In the genomic region with DNA sequence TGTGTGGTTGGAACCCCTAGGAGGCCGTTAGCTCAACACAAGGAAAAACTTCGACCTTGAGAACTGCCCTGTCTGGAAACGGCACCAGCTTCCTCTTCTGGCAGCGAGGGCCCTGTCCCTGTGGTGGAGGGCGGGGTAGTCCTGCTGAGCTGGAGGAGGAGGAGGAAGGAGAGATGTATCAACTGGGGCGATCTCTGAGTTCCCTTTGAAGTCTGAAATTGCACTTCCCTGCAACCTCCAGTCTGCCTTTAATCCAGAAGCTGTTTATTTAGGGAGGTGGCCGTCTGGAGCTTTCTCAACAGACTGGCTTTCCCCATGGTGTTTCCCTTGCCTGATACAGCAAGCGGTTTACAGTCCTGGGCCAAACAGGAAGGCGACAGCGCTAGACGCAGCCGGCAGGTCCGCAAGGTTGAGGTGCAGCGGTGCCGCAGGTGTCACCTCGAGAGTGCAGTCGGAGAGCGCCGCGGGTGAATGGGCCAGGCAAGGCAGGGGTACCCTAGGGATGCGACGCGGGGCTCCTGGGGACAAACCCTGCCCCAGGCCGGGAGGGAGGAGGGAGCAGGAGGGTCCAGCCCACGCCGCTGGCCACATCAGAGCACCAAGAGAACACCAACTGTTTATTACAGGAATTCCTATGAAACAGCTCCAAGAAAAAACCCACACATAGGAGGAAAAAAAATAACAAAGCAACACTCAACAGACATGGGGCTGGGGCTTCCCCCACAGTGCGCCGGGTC, we compare ENCODE assay signal across 8 cellular contexts. TPM values are rescaled to one million over a fixed set of nuclear protein-coding genes. Genes with fewer than 3 reads are reported as not detected.
DNase-seq lines count a peak whose midpoint lies in the region; ATAC-seq, FAIRE-seq and TF ChIP-seq lines count a peak whose summit lies in the region.

No MANE protein-coding gene starts in this region.

- TF ChIP-seq POLR2A in A549 (IDR thresholded peaks at IDR 0.05; ENCODE audit: low read length), result peak; percentile 24; the same call in 1 of the 2 replicates

- peaks cover 73% of the 10 kb centered on the region for H3K4me1 ChIP-seq in A549

- H3K4me3 ChIP-seq in A549 (peak overlapping the region; percentile 40), GM12865 (ENCODE audit: low read depth, low read length) (peak overlapping the region; percentile 40), iPS-11a (ENCODE audit: low read depth, low read length) (peak overlapping the region; percentile 20), skeletal muscle cell (ENCODE audit: low read depth, low read length) (peak overlapping the region; percentile 39)

- peak; percentile 39 for FAIRE-seq in A549 (lab: Jason Lieb, UNC)
- peak; percentile 76 for FAIRE-seq in RCC 7860 (lab: Jason Lieb, UNC)

- 10% methylated on average over 12 of the region's 28 CpGs for WGBS in A549 (ENCODE audit: missing lambda C conversion rate)

- ATAC-seq in A549, result peak; percentile 37 to 64

- peak overlapping the region; percentile 90 for H3K4me2 ChIP-seq in A549

- TF ChIP-seq RAD21 in A549 (conservative IDR thresholded peaks at IDR 0.05 in 1 of 2, IDR thresholded peaks at IDR 0.05 in 1 of 2), result peak; percentile 20 to 34; a peak in 1 of 5 replicates

- peak overlapping the region; percentile 92 to 95 for H3K27ac ChIP-seq in A549

- H3K9me3 ChIP-seq in A549, result no peaks in the 10 kb centered on the region

- DNase-seq in A549 (ENCODE audit: low read depth in 1 of 2, low spot score in 1 of 2), result peak; percentile 78 to 90
- DNase-seq in GM12865 (ENCODE audit: low read depth), result peak; percentile 42
- peak; percentile 87 for DNase-seq in RCC 7860 (ENCODE audit: low spot score)
- DNase-seq in astrocyte of the hippocampus (ENCODE audit: low read depth, low spot score), result peak; percentile 83
- DNase-seq in skeletal muscle cell (ENCODE audit: low read depth), result no peak
- no peak for DNase-seq in NK-92 (lab: John Stamatoyannopoulos, UW; ENCODE audit: unreplicated experiment)
- DNase-seq in NCI-H345 treated with DMSO at 0.1 percent for 48 hours (lab: John Stamatoyannopoulos, UW; ENCODE audit: unreplicated experiment), result no peak

- POLR2A ChIA-PET in A549 (lab: Yijun Ruan, JAX), result interaction anchor here (0.6 to 4.6 kb wide), 20 partner anchors 8 to 770 kb away, joined by 3 to 44 read pairs (median 12); a partner anchor contains a TSS

- TF ChIP-seq EP300 in A549 (IDR thresholded peaks at IDR 0.05), result peak; percentile 68 to 88; a peak in 4 of 5 replicates

- TF ChIP-seq CTCF in A549 (IDR thresholded peaks at IDR 0.05), result no peak
- TF ChIP-seq CTCF in GM12865 (IDR thresholded peaks at IDR 0.05; ENCODE audit: insufficient read depth, low read depth, low read length, missing control alignments), result no peak

- CTCF ChIA-PET in A549 (lab: Yijun Ruan, JAX), result interaction anchor here (0.9 to 48.7 kb wide), 16 partner anchors 10 to 252 kb away, joined by 3 to 1377 read pairs (median 43); a partner anchor contains a TSS

TF ChIP-seq in A549, 52 proteins besides CTCF, POLR2A, EP300 and RAD21:
- TF ChIP-seq BHLHE40 (IDR thresholded peaks at IDR 0.05; ENCODE audit: low read depth, low read length) (no peak), JUN (IDR thresholded peaks at IDR 0.05) (peak; percentile 66 to 81; a peak in 3 of 5 replicates), ESRRA (IDR thresholded peaks at IDR 0.05; ENCODE audit: borderline replicate concordance, low read length) (0 out of 2 replicates have a peak, but pooled peaks have one; percentile 57), CEBPB (IDR thresholded peaks at IDR 0.05) (peak; percentile 66 to 76), EHF (CRISPR knock-in tag; IDR thresholded peaks at IDR 0.05) (peak; percentile 44; the same call in 1 of the 2 replicates), SMC3 (IDR thresholded peaks at IDR 0.05) (peak; percentile 40; the same call in 2 of the 3 replicates), CHD4 (IDR thresholded peaks at IDR 0.05; ENCODE audit: borderline replicate concordance) (no peak), GATA3 (IDR thresholded peaks at IDR 0.05; ENCODE audit: borderline replicate concordance) (peak; percentile 92)
- TF ChIP-seq, protein P1, sequence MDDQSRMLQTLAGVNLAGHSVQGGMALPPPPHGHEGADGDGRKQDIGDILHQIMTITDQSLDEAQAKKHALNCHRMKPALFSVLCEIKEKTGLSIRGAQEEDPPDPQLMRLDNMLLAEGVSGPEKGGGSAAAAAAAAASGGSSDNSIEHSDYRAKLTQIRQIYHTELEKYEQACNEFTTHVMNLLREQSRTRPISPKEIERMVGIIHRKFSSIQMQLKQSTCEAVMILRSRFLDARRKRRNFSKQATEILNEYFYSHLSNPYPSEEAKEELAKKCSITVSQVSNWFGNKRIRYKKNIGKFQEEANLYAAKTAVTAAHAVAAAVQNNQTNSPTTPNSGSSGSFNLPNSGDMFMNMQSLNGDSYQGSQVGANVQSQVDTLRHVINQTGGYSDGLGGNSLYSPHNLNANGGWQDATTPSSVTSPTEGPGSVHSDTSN (IDR thresholded peaks at IDR 0.05), result 0 out of 2 replicates have a peak, but pooled peaks have one; percentile 50
- TF ChIP-seq, protein P2, sequence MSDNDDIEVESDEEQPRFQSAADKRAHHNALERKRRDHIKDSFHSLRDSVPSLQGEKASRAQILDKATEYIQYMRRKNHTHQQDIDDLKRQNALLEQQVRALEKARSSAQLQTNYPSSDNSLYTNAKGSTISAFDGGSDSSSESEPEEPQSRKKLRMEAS (IDR thresholded peaks at IDR 0.05), result peak; percentile 27; the same call in 1 of the 2 replicates
- TF ChIP-seq, protein P3, sequence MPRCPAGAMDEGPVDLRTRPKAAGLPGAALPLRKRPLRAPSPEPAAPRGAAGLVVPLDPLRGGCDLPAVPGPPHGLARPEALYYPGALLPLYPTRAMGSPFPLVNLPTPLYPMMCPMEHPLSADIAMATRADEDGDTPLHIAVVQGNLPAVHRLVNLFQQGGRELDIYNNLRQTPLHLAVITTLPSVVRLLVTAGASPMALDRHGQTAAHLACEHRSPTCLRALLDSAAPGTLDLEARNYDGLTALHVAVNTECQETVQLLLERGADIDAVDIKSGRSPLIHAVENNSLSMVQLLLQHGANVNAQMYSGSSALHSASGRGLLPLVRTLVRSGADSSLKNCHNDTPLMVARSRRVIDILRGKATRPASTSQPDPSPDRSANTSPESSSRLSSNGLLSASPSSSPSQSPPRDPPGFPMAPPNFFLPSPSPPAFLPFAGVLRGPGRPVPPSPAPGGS (IDR thresholded peaks at IDR 0.05), result 0 out of 3 replicates have a peak, but pooled peaks have one; percentile 36
TF ChIP-seq in A549: peak in this region for 9.

RNA-seq across cellular contexts. Expression of a gene that starts 11.3 kb away (rescaled TPM):
- polyA plus RNA-seq in A549 (2011; rRNA removed) (73.2 and 110 TPM in 2 replicates), A549 (2017; fragmentation: RNase III; extraction: RNeasy Plus Mini Kit Qiagen cat#74134 plus additional on column Dnase treatment) (140 to 164 TPM (median 153 TPM) in 3 replicates)
- polyA plus RNA-seq in A549 (2012; cell fraction: cytosol; rRNA removed), result 96.6 and 104 TPM in 2 replicates
- 45.7 and 49.9 TPM in 2 replicates for polyA plus RNA-seq in A549 (2012; cell fraction: nucleus; rRNA removed)
- 36.4 and 52.6 TPM in 2 replicates for polyA minus RNA-seq in A549 (2011; rRNA and poly(A)+ RNA removed)

Comparison
In these comparisons a context has a peak if more than half of its experiments do, and no peak if none do; other contexts are left out.
1. DNase-seq: peak in A549 (2 of 2), GM12865 (single experiment), RCC 7860 (single experiment) and astrocyte of the hippocampus (single experiment); none in skeletal muscle cell (single experiment), NK-92 (single experiment) and NCI-H345 treated with DMSO at 0.1 percent for 48 hours (single experiment).
2. Peak in every context shown above with its lines, with median percentiles within 50 percentile points of each other: H3K4me3 ChIP-seq.